ENCODE assay signal across 19 cellular contexts in genomic region chr3:101081990-101082389, GRCh38.
"Had no signal": no experiment of that assay in that cellular context is flagged by ENCODE, and none has a peak within 500 bp of the region (broad histone marks: within the 10 kb centered on the region; RNA-seq: fewer than 3 reads in every experiment).

No MANE protein-coding gene starts in this region.

- DNase-seq: activated CD4-positive, alpha-beta T cell treated with anti-CD3 and anti-CD28 coated beads, Interleukin-2, amount 50 U/mL, for 1 hour; activated CD4-positive, CD25-positive, alpha-beta regulatory T cell; activated effector memory CD4-positive, alpha-beta T cell treated with anti-CD3 and anti-CD28 coated beads, Interleukin-2, amount 50 U/mL, for 16 hours; activated naive CD8-positive, alpha-beta T cell treated with anti-CD3 and anti-CD28 coated beads for 36 hours; activated T-cell treated with anti-CD3 and anti-CD28 coated beads, Interleukin-2, amount 50 U/mL, for 1 hour; aorta; central memory CD4-positive, alpha-beta T cell; cortex of kidney; effector memory CD8-positive, alpha-beta T cell; foreskin keratinocyte; head of caudate nucleus; mammary epithelial cell; pancreas; stimulated activated CD4-positive, alpha-beta T cell treated with anti-CD3 and anti-CD28 coated beads, Interleukin-15, amount 100 ng/mL, for 24 hours; stimulated activated CD4-positive, alpha-beta T cell treated with anti-CD3 and anti-CD28 coated beads, Interleukin-4, amount 100 ng/mL, for 24 hours; upper lobe of right lung had no signal

- ATAC-seq: effector memory CD8-positive, alpha-beta T cell; foreskin keratinocyte; left lobe of liver; upper lobe of right lung had no signal

- H3K9me3 Mint-ChIP-seq: activated naive CD8-positive, alpha-beta T cell treated with anti-CD3 and anti-CD28 coated beads for 36 hours; effector memory CD8-positive, alpha-beta T cell; neural crest cell; stimulated activated naive CD8-positive, alpha-beta T cell treated with anti-CD3 and anti-CD28 coated beads, Interleukin-15, Interleukin-2, amounts not matched to agents 100 ng/mL and 50 ng/mL, for 24 hours had no signal

- H3K27me3 ChIP-seq: foreskin keratinocyte, pancreas, upper lobe of right lung had no signal

- H3K27ac ChIP-seq: foreskin keratinocyte, pancreas, upper lobe of right lung had no signal

- H3K4me1 Mint-ChIP-seq: activated naive CD8-positive, alpha-beta T cell treated with anti-CD3 and anti-CD28 coated beads for 36 hours; neural crest cell had no signal

- H3K4me3 Mint-ChIP-seq: activated naive CD8-positive, alpha-beta T cell treated with anti-CD3 and anti-CD28 coated beads for 36 hours; effector memory CD8-positive, alpha-beta T cell; neural crest cell; stimulated activated naive CD8-positive, alpha-beta T cell treated with anti-CD3 and anti-CD28 coated beads, Interleukin-15, Interleukin-2, amounts not matched to agents 100 ng/mL and 50 ng/mL, for 24 hours had no signal

- H3K4me3 ChIP-seq: pancreas, upper lobe of right lung had no signal

- H3K4me1 ChIP-seq: foreskin keratinocyte, pancreas, upper lobe of right lung had no signal

- H3K9me3 ChIP-seq: pancreas, upper lobe of right lung had no signal

- H3K27ac Mint-ChIP-seq: activated naive CD8-positive, alpha-beta T cell treated with anti-CD3 and anti-CD28 coated beads for 36 hours; effector memory CD8-positive, alpha-beta T cell; stimulated activated naive CD8-positive, alpha-beta T cell treated with anti-CD3 and anti-CD28 coated beads, Interleukin-15, Interleukin-2, amounts not matched to agents 100 ng/mL and 50 ng/mL, for 24 hours had no signal

- H3K36me3 ChIP-seq: pancreas, upper lobe of right lung had no signal

- H3K36me3 Mint-ChIP-seq: activated naive CD8-positive, alpha-beta T cell treated with anti-CD3 and anti-CD28 coated beads for 36 hours had no signal
